ENCODE assay signal across 8 cellular contexts in genomic region chr11:134050541-134051383, GRCh38. TPM values are rescaled to one million over a fixed set of nuclear protein-coding genes. Genes with fewer than 3 reads are reported as not detected.
DNase-seq lines count a peak whose midpoint lies in the region; ATAC-seq and TF ChIP-seq lines count a peak whose summit lies in the region.

No MANE protein-coding gene starts in this region.

- H3K27ac ChIP-seq in dorsolateral prefrontal cortex: peak overlapping the region in 38 of 59 donors; percentile 1 to 83 (median 56)

- no peaks in the 10 kb centered on the region for H3K9me3 Mint-ChIP-seq in activated CD4-positive, alpha-beta T cell treated with anti-CD3 and anti-CD28 coated beads, Interleukin-2, amount 10 ng/mL, durations not matched to agents 7 days and 5 days
- H3K9me3 Mint-ChIP-seq in memory B cell: no peaks in the 10 kb centered on the region

- H3K4me3 Mint-ChIP-seq in activated CD4-positive, alpha-beta T cell treated with anti-CD3 and anti-CD28 coated beads, Interleukin-2, amount 10 ng/mL, durations not matched to agents 7 days and 5 days: no peak overlapping the region
- H3K4me3 Mint-ChIP-seq in memory B cell: no peak overlapping the region

- H3K27me3 Mint-ChIP-seq in activated CD4-positive, alpha-beta T cell treated with anti-CD3 and anti-CD28 coated beads, Interleukin-2, amount 10 ng/mL, durations not matched to agents 7 days and 5 days: peaks cover 22% of the 10 kb centered on the region
- H3K27me3 Mint-ChIP-seq in memory B cell: peaks cover 25% of the 10 kb centered on the region

- peak; percentile 77 to 98 (median 95) for TF ChIP-seq CTCF in dorsolateral prefrontal cortex (IDR thresholded peaks at IDR 0.05 in 54 of 56, conservative IDR thresholded peaks at IDR 0.05 in 2 of 56; ENCODE audit: low read depth in 1 of 56, partially characterized antibody in 56 of 56)

- CTCF ChIA-PET in activated CD4-positive, alpha-beta T cell treated with anti-CD3 and anti-CD28 coated beads, Interleukin-2, amount 10 ng/mL, durations not matched to agents 7 days and 5 days (lab: Charles Lee): interaction anchor here (0.5 to 2.3 kb wide), 15 partner anchors 10 to 220 kb away, joined by 3 to 27 read pairs (median 5); partner anchors contain the start of gene JAM3

- intact Hi-C loops in dorsolateral prefrontal cortex (cut with DNase I): loop anchor here (1.0 to 2.0 kb wide), 2 partner anchors 88 to 89 kb away; no protein-coding TSS in a partner anchor

- peak overlapping the region in 56 of 59 donors; percentile 14 to 66 (median 44) for H3K4me3 ChIP-seq in dorsolateral prefrontal cortex

- peaks cover 14% of the 10 kb centered on the region for H3K4me1 Mint-ChIP-seq in activated CD4-positive, alpha-beta T cell treated with anti-CD3 and anti-CD28 coated beads, Interleukin-2, amount 10 ng/mL, durations not matched to agents 7 days and 5 days
- H3K4me1 Mint-ChIP-seq in memory B cell: peaks cover 4% of the 10 kb centered on the region

- DNase-seq in AG20443 (ENCODE audit: low spot score) (peak; percentile 90), NCI-H446 treated with DMSO at 0.1 percent for 48 hours (lab: John Stamatoyannopoulos, UW) (peak; percentile 29), dorsolateral prefrontal cortex (peak; percentile 70 to 88 (median 77)), memory B cell (ENCODE audit: low spot score in 2 of 2) (peak; percentile 73 to 78)
- peak; percentile 77 for DNase-seq in activated CD4-positive, alpha-beta T cell treated with anti-CD3 and anti-CD28 coated beads, Interleukin-2, amount 10 ng/mL, durations not matched to agents 7 days and 5 days
- peak; percentile 51 for DNase-seq in stimulated activated CD8-positive, alpha-beta memory T cell treated with anti-CD3 and anti-CD28 coated beads, Interleukin-15, amount 100 ng/mL, for 24 hours (ENCODE audit: low read depth)

- no peaks in the 10 kb centered on the region for H3K36me3 Mint-ChIP-seq in activated CD4-positive, alpha-beta T cell treated with anti-CD3 and anti-CD28 coated beads, Interleukin-2, amount 10 ng/mL, durations not matched to agents 7 days and 5 days (ENCODE audit: low read depth)
- no peaks in the 10 kb centered on the region for H3K36me3 Mint-ChIP-seq in memory B cell

- ATAC-seq in GM19023 (IDR thresholded peaks at IDR 0.05; ENCODE audit: unreplicated experiment): peak; percentile 90
- ATAC-seq in HG03159 (IDR thresholded peaks at IDR 0.05; ENCODE audit: unreplicated experiment): peak; percentile 96
- peak; percentile 96 for ATAC-seq in memory B cell (ENCODE audit: low read depth)

- POLR2A ChIA-PET in activated CD4-positive, alpha-beta T cell treated with anti-CD3 and anti-CD28 coated beads, Interleukin-2, amount 10 ng/mL, durations not matched to agents 7 days and 5 days (lab: Charles Lee): interaction anchor here (0.6 kb wide), 2 partner anchors 10 to 48 kb away, joined by 4 to 5 read pairs; no protein-coding TSS in a partner anchor

- peaks cover 0 to 9% (median 0%) of the 10 kb centered on the region in 45 donors for H3K27me3 ChIP-seq in dorsolateral prefrontal cortex

- H3K27ac Mint-ChIP-seq in activated CD4-positive, alpha-beta T cell treated with anti-CD3 and anti-CD28 coated beads, Interleukin-2, amount 10 ng/mL, durations not matched to agents 7 days and 5 days: no peak overlapping the region
- H3K27ac Mint-ChIP-seq in memory B cell: no peak overlapping the region

RNA-seq across cellular contexts. Expression of gene JAM3, which starts 18.1 kb away (rescaled TPM):
- 1 to 10 TPM; 4.8 to 5.0 TPM for total RNA-seq in activated CD4-positive, alpha-beta T cell treated with anti-CD3 and anti-CD28 coated beads, Interleukin-2, amount 10 ng/mL, durations not matched to agents 7 days and 5 days
- total RNA-seq in dorsolateral prefrontal cortex: 100 to 1,000 TPM in 42 of 120 experiments, 10 to 100 TPM in 78; 43.5 to 270 (median 90.6) TPM

Comparison
In these comparisons a context has a peak if more than half of its experiments do, and no peak if none do; other contexts are left out.
1. Peak in every context shown above with its lines: DNase-seq, ATAC-seq, H3K4me3 ChIP-seq and H3K27ac ChIP-seq.
2. DNase-seq: peak in every context shown above with its lines; median percentile 90 in AG20443; 77 in activated CD4-positive, alpha-beta T cell treated with anti-CD3 and anti-CD28 coated beads, Interleukin-2, amount 10 ng/mL, durations not matched to agents 7 days and 5 days; 77 in dorsolateral prefrontal cortex; 76 in memory B cell; 51 in stimulated activated CD8-positive, alpha-beta memory T cell treated with anti-CD3 and anti-CD28 coated beads, Interleukin-15, amount 100 ng/mL, for 24 hours; 29 in NCI-H446 treated with DMSO at 0.1 percent for 48 hours.
3. RNA of gene JAM3, which starts 18.1 kb away (total RNA-seq): 43.5 to 270 TPM in dorsolateral prefrontal cortex; 4.8 to 5.0 TPM in activated CD4-positive, alpha-beta T cell treated with anti-CD3 and anti-CD28 coated beads, Interleukin-2, amount 10 ng/mL, durations not matched to agents 7 days and 5 days; every median in the first group is over 4 times any median in the second.